ENCODE assay signal across 19 cellular contexts in genomic region chr5:179786861-179787260, GRCh38.
"Had no signal": no experiment of that assay in that cellular context is flagged by ENCODE, and none has a peak within 500 bp of the region (broad histone marks: within the 10 kb centered on the region; RNA-seq: fewer than 3 reads in every experiment).

No MANE protein-coding gene starts in this region.

- H3K36me3 ChIP-seq: brain microvascular endothelial cell, upper lobe of left lung had no signal

- H3K27ac ChIP-seq: brain microvascular endothelial cell, dorsolateral prefrontal cortex, epithelial cell of prostate, foreskin keratinocyte, upper lobe of left lung had no signal

- ATAC-seq: activated T-cell treated with anti-CD3 and anti-CD28 coated beads, Interleukin-2, amount 50 U/mL, for 72 hours; foreskin keratinocyte had no signal

- H3K4me3 ChIP-seq: dorsolateral prefrontal cortex, lung, upper lobe of left lung had no signal

- H3K27me3 ChIP-seq: brain microvascular endothelial cell, dorsolateral prefrontal cortex, foreskin keratinocyte, upper lobe of left lung had no signal

- H3K9me3 ChIP-seq: upper lobe of left lung had no signal

- H3K4me1 ChIP-seq: foreskin keratinocyte had no signal

- DNase-seq: activated CD4-positive, alpha-beta T cell treated with anti-CD3 and anti-CD28 coated beads, Interleukin-2, amount 50 U/mL, for 4 hours; activated effector memory CD4-positive, alpha-beta T cell treated with anti-CD3 and anti-CD28 coated beads, Interleukin-2, amount 50 U/mL, for 16 hours; activated naive CD4-positive, alpha-beta T cell treated with anti-CD3 and anti-CD28 coated beads, Interleukin-2, amount 50 U/mL, for 16 hours; activated T-cell treated with anti-CD3 and anti-CD28 coated beads, Interleukin-2, amount 50 U/mL, for 72 hours; aorta; brain microvascular endothelial cell; central memory CD4-positive, alpha-beta T cell; dorsolateral prefrontal cortex; endodermal cell; foreskin keratinocyte; glutamatergic neuron; hippocampal formation; left colon; midbrain; nucleus accumbens; stimulated activated CD4-positive, alpha-beta T cell treated with anti-CD3 and anti-CD28 coated beads, Interleukin-2, amount 100 ng/mL, for 24 hours had no signal
